10 cellular contexts compared by ENCODE assay signal in genomic region chr17:40307001-40307690, GRCh38. TPM values are rescaled to one million over a fixed set of nuclear protein-coding genes. Genes with fewer than 3 reads are reported as not detected.
DNase-seq lines count a peak whose midpoint lies in the region; ATAC-seq, FAIRE-seq and TF ChIP-seq lines count a peak whose summit lies in the region.
"Had no signal": no experiment of that assay in that cellular context is flagged by ENCODE, and none has a peak within 500 bp of the region (broad histone marks: within the 10 kb centered on the region; RNA-seq: fewer than 3 reads in every experiment).

No MANE protein-coding gene starts in this region.

- no peak for TF ChIP-seq CTCF in breast epithelium (IDR thresholded peaks at IDR 0.05)
- TF ChIP-seq CTCF in mammary epithelial cell (conservative IDR thresholded peaks at IDR 0.05 in 1 of 2, IDR thresholded peaks at IDR 0.05 in 1 of 2; ENCODE audit: extremely low read depth in 1 of 2, insufficient read depth in 1 of 2, low read depth in 1 of 2, low read length in 2 of 2), result no peak
- TF ChIP-seq CTCF in activated CD8-positive, alpha-beta T cell treated with anti-CD3 and anti-CD28 coated beads for 36 hours (IDR thresholded peaks at IDR 0.05), result no peak
- no peak for TF ChIP-seq CTCF in upper lobe of right lung (IDR thresholded peaks at IDR 0.05)

- CTCF ChIA-PET in mammary epithelial cell (lab: Charles Lee; ENCODE audit: low non-redundant PET), result interaction anchor here (0.8 kb wide), 1 partner anchor 48 kb away, joined by 3 read pairs; no protein-coding TSS in a partner anchor
- CTCF ChIA-PET in activated CD8-positive, alpha-beta T cell treated with anti-CD3 and anti-CD28 coated beads for 36 hours (lab: Charles Lee), result interaction anchor here (0.6 to 42.0 kb wide), 13 partner anchors 9 to 281 kb away, joined by 3 to 780 read pairs (median 5); no protein-coding TSS in a partner anchor

- H3K27me3 ChIP-seq in breast epithelium (no peaks in the 10 kb centered on the region), mammary epithelial cell (ENCODE audit: insufficient read depth, low read length) (no peaks in the 10 kb centered on the region), upper lobe of right lung (no peaks in the 10 kb centered on the region)

- peaks cover 35 to 55% of the 10 kb centered on the region in 2 donors for H3K4me1 ChIP-seq in breast epithelium
- H3K4me1 ChIP-seq in mammary epithelial cell (ENCODE audit: insufficient read depth, low read length), result peaks cover 62% of the 10 kb centered on the region
- H3K4me1 ChIP-seq in upper lobe of right lung, result peaks cover 81% of the 10 kb centered on the region

- WGBS in mammary epithelial cell (ENCODE audit: low coverage, missing lambda C conversion rate), result 31% methylated on average over 10 of the region's 10 CpGs

- H3K36me3 ChIP-seq in breast epithelium (no peaks in the 10 kb centered on the region), mammary epithelial cell (ENCODE audit: insufficient read depth, low read length) (no peaks in the 10 kb centered on the region), upper lobe of right lung (no peaks in the 10 kb centered on the region)

- no peaks in the 10 kb centered on the region for H3K9me3 Mint-ChIP-seq in activated CD8-positive, alpha-beta T cell treated with anti-CD3 and anti-CD28 coated beads for 36 hours
- H3K9me3 Mint-ChIP-seq: IgD-negative memory B cell had no signal

- no peak overlapping the region for H3K9ac ChIP-seq in mammary epithelial cell (ENCODE audit: insufficient read depth, low read length)

- H3K27ac ChIP-seq in breast epithelium (peak overlapping the region; percentile 88 to 97), mammary epithelial cell (ENCODE audit: insufficient read depth, low read depth, low read length) (no peak overlapping the region), upper lobe of right lung (peak overlapping the region; percentile 82)

- no peak overlapping the region for H3K27ac Mint-ChIP-seq in activated CD8-positive, alpha-beta T cell treated with anti-CD3 and anti-CD28 coated beads for 36 hours
- H3K27ac Mint-ChIP-seq: IgD-negative memory B cell had no signal

- H3K4me3 ChIP-seq in breast epithelium (no peak overlapping the region), mammary epithelial cell (replicated peaks in 1 of 3; ENCODE audit: insufficient read depth in 1 of 3, low read depth in 2 of 3, low read length in 3 of 3) (no peak overlapping the region), upper lobe of right lung (no peak overlapping the region)

- POLR2A ChIA-PET in activated CD8-positive, alpha-beta T cell treated with anti-CD3 and anti-CD28 coated beads for 36 hours (lab: Charles Lee), result interaction anchor here (0.6 to 13.3 kb wide), 15 partner anchors 8 to 249 kb away, joined by 3 to 184 read pairs (median 5); partner anchors contain the start of genes CDC6 and WIPF2

- intact Hi-C loops in breast epithelium (cut with DNase I; ENCODE audit: low total_unique reads) (no loop called here), mammary epithelial cell (cut with micrococcal nuclease) (no loop called here), upper lobe of right lung (cut with DNase I) (no loop called here)
- intact Hi-C loops in activated CD8-positive, alpha-beta T cell treated with anti-CD3 and anti-CD28 coated beads for 36 hours (cut with micrococcal nuclease), result no loop called here

- H2AFZ ChIP-seq in mammary epithelial cell (ENCODE audit: low read depth, low read length), result no peak overlapping the region

- peaks cover 30% of the 10 kb centered on the region for H3K36me3 Mint-ChIP-seq in activated CD8-positive, alpha-beta T cell treated with anti-CD3 and anti-CD28 coated beads for 36 hours (ENCODE audit: low read depth)
- H3K36me3 Mint-ChIP-seq: IgD-negative memory B cell had no signal

- H3K27me3 Mint-ChIP-seq in activated CD8-positive, alpha-beta T cell treated with anti-CD3 and anti-CD28 coated beads for 36 hours, result no peaks in the 10 kb centered on the region
- H3K27me3 Mint-ChIP-seq: IgD-negative memory B cell had no signal

- no peak for FAIRE-seq in H54 (lab: Jason Lieb, UNC)
- FAIRE-seq: G401.6 had no signal

- H3K4me1 Mint-ChIP-seq in activated CD8-positive, alpha-beta T cell treated with anti-CD3 and anti-CD28 coated beads for 36 hours (ENCODE audit: low read depth), result peaks cover 39% of the 10 kb centered on the region

- in situ Hi-C loops in mammary epithelial cell (cut with MboI; ENCODE audit: low sequenced_read_pairs in 2 of 2), result loop anchor here (5.0 kb wide), 2 partner anchors 40 to 45 kb away; no protein-coding TSS in a partner anchor

- DNase-seq in breast epithelium (ENCODE audit: low spot score in 2 of 2) (no peak), mammary epithelial cell (no peak), islet precursor cell (peak; percentile 66), upper lobe of right lung (no peak), SKM-1 (lab: John Stamatoyannopoulos, UW; ENCODE audit: unreplicated experiment) (no peak), H54 (ENCODE audit: insufficient read length, low spot score) (no peak), COLO829 (ENCODE audit: low spot score) (no peak)
- DNase-seq in activated CD8-positive, alpha-beta T cell treated with anti-CD3 and anti-CD28 coated beads for 36 hours, result peak; percentile 39

- H3K9me3 ChIP-seq in breast epithelium (no peaks in the 10 kb centered on the region), mammary epithelial cell (replicated peaks; ENCODE audit: insufficient read depth, low read length) (no peaks in the 10 kb centered on the region), upper lobe of right lung (no peaks in the 10 kb centered on the region)

- H3K79me2 ChIP-seq in mammary epithelial cell (ENCODE audit: insufficient read depth, low read length), result no peaks in the 10 kb centered on the region

- no peaks in the 10 kb centered on the region for H4K20me1 ChIP-seq in mammary epithelial cell (ENCODE audit: insufficient read depth, low read length)

- BruUV-seq in mammary epithelial cell (replicated peaks; lab: Mats Ljungman, UMichigan), result no TSS peak

- dilution Hi-C loops in mammary epithelial cell (cut with HindIII; ENCODE audit: low sequenced_read_pairs), result no loop called here

- ATAC-seq in activated CD8-positive, alpha-beta T cell treated with anti-CD3 and anti-CD28 coated beads for 36 hours, result peak; percentile 29
- no peak for ATAC-seq in upper lobe of right lung

- no peak for TF ChIP-seq POLR2A in breast epithelium (IDR thresholded peaks at IDR 0.05)
- TF ChIP-seq POLR2A in H54 (IDR thresholded peaks at IDR 0.05; ENCODE audit: low read depth, low read length), result no peak

- H3K4me2 ChIP-seq in mammary epithelial cell (ENCODE audit: insufficient read depth, low read depth, low read length), result no peak overlapping the region

- H3K4me3 Mint-ChIP-seq in activated CD8-positive, alpha-beta T cell treated with anti-CD3 and anti-CD28 coated beads for 36 hours, result no peak overlapping the region
- H3K4me3 Mint-ChIP-seq: IgD-negative memory B cell had no signal

RNA-seq across cellular contexts. Expression of gene RARA, which starts 1.8 kb away (rescaled TPM):
- total RNA-seq in breast epithelium, result 10 to 100 TPM; 14.2 to 31.2 (median 25.2) TPM
- 10 to 100 TPM; 12.7 to 26.6 TPM for total RNA-seq in mammary epithelial cell
- 6.9 TPM for polyA plus RNA-seq in mammary epithelial cell
- polyA minus RNA-seq in mammary epithelial cell, result 18.5 TPM
- 10 to 100 TPM; 34.7 to 36.2 TPM for total RNA-seq in activated CD8-positive, alpha-beta T cell treated with anti-CD3 and anti-CD28 coated beads for 36 hours
- total RNA-seq in upper lobe of right lung, result 69.7 TPM

RNA-seq across cellular contexts. Expression of gene CDC6, which starts 19.5 kb away (rescaled TPM):
- total RNA-seq in breast epithelium (under 1 TPM; 0.29 to 0.98 (median 0.80) TPM), mammary epithelial cell (10 to 100 TPM in 1 of 2 donors, 1 to 10 TPM in 1; 5.2 to 61.8 TPM), upper lobe of right lung (1.4 TPM)
- polyA plus RNA-seq in mammary epithelial cell, result 53.9 TPM
- 22.7 TPM for polyA minus RNA-seq in mammary epithelial cell
- 100 to 1,000 TPM; 110 to 118 TPM for total RNA-seq in activated CD8-positive, alpha-beta T cell treated with anti-CD3 and anti-CD28 coated beads for 36 hours

RNA-seq across cellular contexts. Expression of gene GJD3, which starts 57.4 kb away (rescaled TPM):
- total RNA-seq in breast epithelium (not detected), mammary epithelial cell (under 1 TPM in 1 of 2 donors, not detected in 1; 0.67 TPM), upper lobe of right lung (2.8 TPM)
- not detected for polyA plus RNA-seq in mammary epithelial cell
- polyA minus RNA-seq in mammary epithelial cell, result 0.57 TPM
- not detected for total RNA-seq in activated CD8-positive, alpha-beta T cell treated with anti-CD3 and anti-CD28 coated beads for 36 hours
- polyA plus RNA-seq: IgD-negative memory B cell had no signal

Comparison
In these comparisons a context has a peak if more than half of its experiments do, and no peak if none do; other contexts are left out.
1. DNase-seq: peak in activated CD8-positive, alpha-beta T cell treated with anti-CD3 and anti-CD28 coated beads for 36 hours (single experiment) and islet precursor cell (single experiment); none in breast epithelium (0 of 2), mammary epithelial cell (single experiment), upper lobe of right lung (single experiment), SKM-1 (single experiment), H54 (single experiment) and COLO829 (single experiment).